Comparison of ENCODE assay signal across 22 cellular contexts in the genomic region with DNA sequence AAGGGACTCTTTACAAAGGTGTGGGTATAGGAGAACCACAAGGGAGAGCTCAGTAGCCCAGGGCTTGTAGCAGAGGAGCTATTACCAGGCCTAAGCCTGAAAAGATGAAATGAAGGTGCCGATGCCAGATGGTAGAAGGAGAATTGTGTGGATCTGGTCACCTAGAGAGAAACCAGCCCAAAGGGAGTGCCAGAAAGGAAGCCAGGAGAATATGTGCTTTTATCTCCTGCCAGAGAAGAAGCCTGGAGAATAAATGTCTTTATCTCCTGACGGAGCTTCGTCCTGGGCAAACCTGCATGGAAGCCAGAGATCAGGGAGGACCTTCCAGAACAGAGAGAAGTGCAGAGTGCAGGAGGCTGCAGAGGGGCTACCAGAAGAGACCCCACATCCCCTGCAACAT.
"Had no signal": no experiment of that assay in that cellular context is flagged by ENCODE, and none has a peak within 500 bp of the region (broad histone marks: within the 10 kb centered on the region; RNA-seq: fewer than 3 reads in every experiment).

No MANE protein-coding gene starts in this region.

- H3K27ac ChIP-seq: colonic mucosa, foreskin keratinocyte, left ventricle myocardium inferior, lower lobe of right lung, right atrium auricular region, sigmoid colon, stomach, thoracic aorta, transverse colon had no signal

- H3K36me3 Mint-ChIP-seq: immature natural killer cell; naive thymus-derived CD4-positive, alpha-beta T cell had no signal

- ATAC-seq: foreskin keratinocyte; left cardiac atrium; lower lobe of right lung; naive thymus-derived CD4-positive, alpha-beta T cell had no signal

- H3K4me3 Mint-ChIP-seq: immature natural killer cell; naive thymus-derived CD4-positive, alpha-beta T cell had no signal

- H3K9me3 ChIP-seq: colonic mucosa, thoracic aorta had no signal

- H3K4me1 Mint-ChIP-seq: immature natural killer cell; naive thymus-derived CD4-positive, alpha-beta T cell had no signal

- H3K27ac Mint-ChIP-seq: immature natural killer cell; naive thymus-derived CD4-positive, alpha-beta T cell had no signal

- H3K36me3 ChIP-seq: colonic mucosa, left ventricle myocardium inferior, lower lobe of right lung, right atrium auricular region, sigmoid colon, stomach, thoracic aorta, transverse colon had no signal

- H3K4me1 ChIP-seq: colonic mucosa, foreskin keratinocyte, left ventricle myocardium inferior, lower lobe of right lung, right atrium auricular region, sigmoid colon, stomach, transverse colon had no signal

- H3K27me3 ChIP-seq: colonic mucosa, foreskin keratinocyte, right atrium auricular region, sigmoid colon, stomach, transverse colon had no signal

- DNase-seq: cerebellar nuclear complex; colonic mucosa; dermis blood vessel endothelial cell; erythroblast; immature natural killer cell; kidney; left cardiac atrium; left ventricle myocardium inferior; lower lobe of right lung; mesenchymal stem cell; midbrain; naive thymus-derived CD4-positive, alpha-beta T cell; posterior cingulate gyrus; sigmoid colon; stimulated activated naive CD4-positive, alpha-beta T cell; stomach; substantia nigra; transverse colon had no signal

- H3K4me3 ChIP-seq: colonic mucosa, left ventricle myocardium inferior, lower lobe of right lung, right atrium auricular region, sigmoid colon, skin epidermis, stomach, thoracic aorta, transverse colon had no signal
